23 cellular contexts compared by ENCODE assay signal in genomic region chr4:130335417-130336194, GRCh38.
"Had no signal": no experiment of that assay in that cellular context is flagged by ENCODE, and none has a peak within 500 bp of the region (broad histone marks: within the 10 kb centered on the region; RNA-seq: fewer than 3 reads in every experiment).

No MANE protein-coding gene starts in this region.

- H3K27ac Mint-ChIP-seq: activated CD8-positive, alpha-beta memory T cell treated with anti-CD3 and anti-CD28 coated beads, Interleukin-2, amount 10 ng/mL, durations not matched to agents 7 days and 5 days; activated naive CD4-positive, alpha-beta T cell treated with anti-CD3 and anti-CD28 coated beads, Interleukin-2, amount 50 U/mL, for 72 hours; activated naive CD8-positive, alpha-beta T cell treated with anti-CD3 and anti-CD28 coated beads, Interleukin-2, amount 50 U/mL, for 24 hours; activated T-cell treated with anti-CD3 and anti-CD28 coated beads, Interleukin-2, amount 50 U/mL, for 24 hours; T-helper 17 cell; WTC11 had no signal

- ATAC-seq: activated CD8-positive, alpha-beta memory T cell treated with anti-CD3 and anti-CD28 coated beads, Interleukin-2, amount 10 ng/mL, durations not matched to agents 7 days and 5 days; activated naive CD4-positive, alpha-beta T cell treated with anti-CD3 and anti-CD28 coated beads, Interleukin-2, amount 50 U/mL, for 72 hours; activated naive CD8-positive, alpha-beta T cell treated with anti-CD3 and anti-CD28 coated beads, Interleukin-2, amount 50 U/mL, for 24 hours; K562; T-helper 17 cell had no signal

- H3K4me1 Mint-ChIP-seq: activated CD8-positive, alpha-beta memory T cell treated with anti-CD3 and anti-CD28 coated beads, Interleukin-2, amount 10 ng/mL, durations not matched to agents 7 days and 5 days; activated naive CD8-positive, alpha-beta T cell treated with anti-CD3 and anti-CD28 coated beads, Interleukin-2, amount 50 U/mL, for 24 hours; T-helper 17 cell had no signal

- H3K36me3 ChIP-seq: ascending aorta had no signal

- H3K4me2 ChIP-seq: PC-9 had no signal

- H3K27me3 Mint-ChIP-seq: activated CD8-positive, alpha-beta memory T cell treated with anti-CD3 and anti-CD28 coated beads, Interleukin-2, amount 10 ng/mL, durations not matched to agents 7 days and 5 days; activated naive CD8-positive, alpha-beta T cell treated with anti-CD3 and anti-CD28 coated beads, Interleukin-2, amount 50 U/mL, for 24 hours; activated T-cell treated with anti-CD3 and anti-CD28 coated beads, Interleukin-2, amount 50 U/mL, for 24 hours; T-helper 17 cell had no signal

- H3K27me3 ChIP-seq: ascending aorta, body of pancreas had no signal

- H3K9me3 Mint-ChIP-seq: activated naive CD8-positive, alpha-beta T cell treated with anti-CD3 and anti-CD28 coated beads, Interleukin-2, amount 50 U/mL, for 24 hours had no signal

- H2AFZ ChIP-seq: PC-9 had no signal

- H3K9me3 ChIP-seq: ascending aorta, body of pancreas had no signal

- H3K4me1 ChIP-seq: ascending aorta, body of pancreas had no signal

- H3K4me3 ChIP-seq: ascending aorta, body of pancreas, K562, PC-9 had no signal

- H3K4me3 Mint-ChIP-seq: activated CD8-positive, alpha-beta memory T cell treated with anti-CD3 and anti-CD28 coated beads, Interleukin-2, amount 10 ng/mL, durations not matched to agents 7 days and 5 days; activated naive CD8-positive, alpha-beta T cell treated with anti-CD3 and anti-CD28 coated beads, Interleukin-2, amount 50 U/mL, for 24 hours; activated T-cell treated with anti-CD3 and anti-CD28 coated beads, Interleukin-2, amount 50 U/mL, for 24 hours; T-helper 17 cell; WTC11 had no signal

- H3K27ac ChIP-seq: ascending aorta, body of pancreas, PC-9 had no signal

- H3K36me3 Mint-ChIP-seq: activated CD8-positive, alpha-beta memory T cell treated with anti-CD3 and anti-CD28 coated beads, Interleukin-2, amount 10 ng/mL, durations not matched to agents 7 days and 5 days; activated naive CD4-positive, alpha-beta T cell treated with anti-CD3 and anti-CD28 coated beads, Interleukin-2, amount 50 U/mL, for 72 hours; WTC11 had no signal

- DNase-seq: activated CD4-positive, alpha-beta T cell treated with anti-CD3 and anti-CD28 coated beads for 48 hours; activated CD4-positive, alpha-beta T cell treated with anti-CD3 and anti-CD28 coated beads, Interleukin-2, amount 50 U/mL, for 48 hours; activated CD4-positive, CD25-positive, alpha-beta regulatory T cell treated with anti-CD3 and anti-CD28 coated beads, Interleukin-2, amount 50 U/mL, for 72 hours; activated CD8-positive, alpha-beta memory T cell treated with anti-CD3 and anti-CD28 coated beads, Interleukin-2, amount 10 ng/mL, durations not matched to agents 7 days and 5 days; activated effector memory CD4-positive, alpha-beta T cell treated with anti-CD3 and anti-CD28 coated beads, Interleukin-2, amount 50 U/mL, for 16 hours; activated naive CD4-positive, alpha-beta T cell treated with Interleukin-2 at 50 U/mL for 16 hours; activated naive CD8-positive, alpha-beta T cell treated with anti-CD3 and anti-CD28 coated beads, Interleukin-2, amount 50 U/mL, for 24 hours; activated T-cell treated with anti-CD3 and anti-CD28 coated beads, Interleukin-2, amount 50 U/mL, for 24 hours; body of pancreas; central memory CD4-positive, alpha-beta T cell; Karpas-422; MM.1S; NCI-H1105; NCI-H1436; NCI-H226; PC-9; SHP77 treated with DMSO at 0.1 percent for 48 hours; T-helper 17 cell; T-helper 9 cell had no signal
